8 cellular contexts compared by ENCODE assay signal in genomic region chr20:39048000-39048696, GRCh38.
A peak's percentile ranks its signal among the peaks of the same experiment; 100 is the strongest.
DNase-seq lines count a peak whose midpoint lies in the region; ATAC-seq and TF ChIP-seq lines count a peak whose summit lies in the region.

No MANE protein-coding gene starts in this region.

- H3K9me2 ChIP-seq in OCI-LY1 (ENCODE audit: low read depth, low read length): no peaks in the 10 kb centered on the region

- ATAC-seq in esophagus mucosa (peak; percentile 86), naive B cell (ENCODE audit: low read depth in 2 of 2) (peak; percentile 58 to 59)

- peaks cover 0 to 4% of the 10 kb centered on the region in 2 donors for H3K36me3 Mint-ChIP-seq in naive B cell

- peaks cover 9% of the 10 kb centered on the region for H3K4me1 ChIP-seq in OCI-LY1 (ENCODE audit: insufficient read depth, low read length, severe bottlenecking)

- H3K4me1 Mint-ChIP-seq in naive B cell: peaks cover 0 to 6% (median 4%) of the 10 kb centered on the region in 3 donors

- peak; percentile 40 for DNase-seq in NK-92 treated with Interleukin-12 subunit alpha and Interleukin-12 subunit beta, amount 100 ng/mL, for 24 hours (lab: John Stamatoyannopoulos, UW)
- DNase-seq in NK-92 (lab: John Stamatoyannopoulos, UW; ENCODE audit: unreplicated experiment) (no peak), HL-60 (ENCODE audit: low read depth in 1 of 2, low spot score in 1 of 2) (peak; percentile 61 to 67), activated T-cell treated with anti-CD3 and anti-CD28 coated beads for 24 hours (ENCODE audit: low read depth) (peak; percentile 59), naive B cell (peak; percentile 58)
- DNase-seq in stimulated activated CD8-positive, alpha-beta memory T cell treated with anti-CD3 and anti-CD28 coated beads, Interleukin-7, amount 100 ng/mL, for 24 hours (ENCODE audit: low read depth): peak; percentile 38

- H3K9me3 ChIP-seq in OCI-LY1 (ENCODE audit: low read length): no peaks in the 10 kb centered on the region

- peak overlapping the region in 5 of 8 donors; percentile 31 to 77 (median 71) for H3K4me3 Mint-ChIP-seq in naive B cell

- H3K27ac ChIP-seq in HL-60 (replicated peaks) (no peak overlapping the region), OCI-LY1 (ENCODE audit: low read depth, low read length, poor library complexity, severe bottlenecking) (no peak overlapping the region)

- H3K4me2 ChIP-seq in OCI-LY1 (ENCODE audit: low read length): no peak overlapping the region

- no peaks in the 10 kb centered on the region for H3F3A ChIP-seq in OCI-LY1 (ENCODE audit: insufficient read depth, low read length)

- TF ChIP-seq CTCF in HL-60 (IDR thresholded peaks at IDR 0.05; ENCODE audit: insufficient read depth, low read length) (peak; percentile 100), OCI-LY1 (IDR thresholded peaks at IDR 0.05; ENCODE audit: low read length) (peak; percentile 97)

- H4K20me1 ChIP-seq in OCI-LY1 (ENCODE audit: insufficient read depth, low read length): no peaks in the 10 kb centered on the region

- H3K9ac ChIP-seq in OCI-LY1 (ENCODE audit: low read length): no peak overlapping the region

- H3K27me3 Mint-ChIP-seq in naive B cell: peaks cover 4 to 13% (median 6%) of the 10 kb centered on the region in 3 donors

- H3K36me3 ChIP-seq in OCI-LY1 (ENCODE audit: insufficient read depth, low read length): no peaks in the 10 kb centered on the region; the same call in 1 of the 2 replicates

- no peaks in the 10 kb centered on the region for H3K9me3 Mint-ChIP-seq in naive B cell

- H2AFZ ChIP-seq in OCI-LY1 (ENCODE audit: low read length): no peak overlapping the region

- H3K4me3 ChIP-seq in HL-60 (replicated peaks; ENCODE audit: insufficient read depth, low read length) (no peak overlapping the region), OCI-LY1 (ENCODE audit: low read depth, low read length, poor library complexity, severe bottlenecking) (no peak overlapping the region)

- H3K27me3 ChIP-seq in HL-60 (ENCODE audit: insufficient read depth, poor library complexity, severe bottlenecking) (no peaks in the 10 kb centered on the region), OCI-LY1 (ENCODE audit: insufficient read depth, low read length) (no peaks in the 10 kb centered on the region)

- H3K79me2 ChIP-seq in OCI-LY1 (ENCODE audit: insufficient read depth, low read length): no peaks in the 10 kb centered on the region

- H3K27ac Mint-ChIP-seq in naive B cell: peak overlapping the region in 2 of 6 donors; percentile 33 to 74
